In the genomic region with DNA sequence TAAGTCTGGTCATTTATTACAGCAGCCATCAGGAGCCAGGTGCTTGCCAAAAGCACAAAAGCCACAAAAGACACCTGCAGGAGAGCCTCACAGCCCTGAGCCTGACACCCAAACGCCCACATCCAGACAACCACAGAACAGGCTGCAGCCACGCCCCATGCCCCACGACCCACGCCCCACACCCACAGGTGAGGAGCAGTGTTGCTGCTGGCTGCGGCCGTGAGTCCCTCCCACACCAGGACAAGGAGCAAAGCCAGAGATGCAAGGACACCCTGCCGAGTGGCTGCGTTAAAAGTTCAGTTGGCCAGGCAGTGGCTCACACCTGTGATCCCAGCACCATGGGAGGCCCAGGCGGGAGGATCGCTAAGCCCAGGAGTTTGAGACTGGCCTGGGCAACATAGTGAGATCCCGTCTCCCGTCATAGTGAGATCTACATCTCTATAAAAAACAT, we compare ENCODE assay signal across 23 cellular contexts. TPM values are rescaled to one million over a fixed set of nuclear protein-coding genes. Genes with fewer than 3 reads are reported as not detected.
DNase-seq lines count a peak whose midpoint lies in the region; ATAC-seq, FAIRE-seq and TF ChIP-seq lines count a peak whose summit lies in the region.
"Had no signal": no experiment of that assay in that cellular context is flagged by ENCODE, and none has a peak within 500 bp of the region (broad histone marks: within the 10 kb centered on the region; RNA-seq: fewer than 3 reads in every experiment).

No MANE protein-coding gene starts in this region.

- no peak for TF ChIP-seq RAD21 in K562 (CRISPR knock-in tag; conservative IDR thresholded peaks at IDR 0.05 in 1 of 2, IDR thresholded peaks at IDR 0.05 in 1 of 2)

- intact Hi-C loops in OCI-LY7 (cut with micrococcal nuclease; ENCODE audit: unreplicated experiment), result no loop called here
- intact Hi-C loops in K562 (cut with micrococcal nuclease), result loop anchor here (10.0 kb wide), 2 partner anchors 78 to 192 kb away; a partner anchor contains a TSS
- intact Hi-C loops in esophagus muscularis mucosa (cut with DNase I), result no loop called here

- H3K4me1 ChIP-seq in BLaER1 treated with 17β-estradiol and CSF1 and Interleukin-3, amounts not matched to agents 10 nM and 100 nM, result peaks cover 14 to 65% (median 52%) of the 10 kb centered on the region in 10 experiments
- peaks cover 26% of the 10 kb centered on the region for H3K4me1 ChIP-seq in OCI-LY7 (ENCODE audit: insufficient read depth, low read length, poor library complexity, severe bottlenecking)
- H3K4me1 ChIP-seq in K562 (replicated peaks in 1 of 2; ENCODE audit: control insufficient read depth in 2 of 2, insufficient read depth in 2 of 2, low read length in 2 of 2), result peaks cover 5 to 25% of the 10 kb centered on the region in 2 experiments; a peak in 4 of 5 replicates
- peaks cover 0 to 17% (median 10%) of the 10 kb centered on the region in 4 donors for H3K4me1 ChIP-seq in esophagus muscularis mucosa
- H3K4me1 ChIP-seq in hepatocyte (ENCODE audit: insufficient read depth), result no peaks in the 10 kb centered on the region
- H3K4me1 ChIP-seq: upper lobe of right lung had no signal

- H2AFZ ChIP-seq in OCI-LY7 (ENCODE audit: low read length), result no peak overlapping the region
- H2AFZ ChIP-seq in K562 (ENCODE audit: low read depth, low read length), result no peak overlapping the region
- no peak overlapping the region for H2AFZ ChIP-seq in hepatocyte
- H2AFZ ChIP-seq: GM23248 had no signal

- H3K9me3 ChIP-seq in BLaER1 treated with 17β-estradiol and CSF1 and Interleukin-3, amounts not matched to agents 10 nM and 100 nM (replicated peaks in 1 of 11), result peaks cover 0 to 2% (median 0%) of the 10 kb centered on the region in 11 experiments; a peak in 2 of 22 replicates
- H3K9me3 ChIP-seq in OCI-LY7 (ENCODE audit: low read length), result no peaks in the 10 kb centered on the region
- H3K9me3 ChIP-seq in K562 (replicated peaks; ENCODE audit: control insufficient read depth, insufficient read depth, low read depth, low read length), result no peaks in the 10 kb centered on the region
- H3K9me3 ChIP-seq in esophagus muscularis mucosa, result no peaks in the 10 kb centered on the region
- H3K9me3 ChIP-seq in hepatocyte (ENCODE audit: low read depth), result no peaks in the 10 kb centered on the region
- H3K9me3 ChIP-seq: A549, heart left ventricle, ovary, right atrium auricular region, upper lobe of right lung had no signal

- H3K36me3 ChIP-seq in BLaER1 treated with 17β-estradiol and CSF1 and Interleukin-3, amounts not matched to agents 10 nM and 100 nM, result peaks cover 0 to 6% (median 0%) of the 10 kb centered on the region in 11 experiments; a peak in 2 of 22 replicates
- H3K36me3 ChIP-seq in OCI-LY7 (ENCODE audit: insufficient read depth, low read length), result no peaks in the 10 kb centered on the region
- H3K36me3 ChIP-seq in K562 (ENCODE audit: control insufficient read depth, insufficient read depth, low read length), result no peaks in the 10 kb centered on the region
- peaks cover 0 to 28% (median 2%) of the 10 kb centered on the region in 4 donors for H3K36me3 ChIP-seq in esophagus muscularis mucosa
- H3K36me3 ChIP-seq in hepatocyte (replicated peaks; ENCODE audit: insufficient read depth, low read depth), result no peaks in the 10 kb centered on the region
- H3K36me3 ChIP-seq: ovary, right atrium auricular region, upper lobe of right lung had no signal

- ATAC-seq in K562, result no peak
- ATAC-seq: A549, heart left ventricle, left lobe of liver, upper lobe of right lung had no signal

- H3K27ac ChIP-seq in BLaER1 treated with 17β-estradiol and CSF1 and Interleukin-3, amounts not matched to agents 10 nM and 100 nM, result no peak overlapping the region
- no peak overlapping the region for H3K27ac ChIP-seq in OCI-LY7 (ENCODE audit: low read depth, low read length, poor library complexity, severe bottlenecking)
- H3K27ac ChIP-seq in K562 (ENCODE audit: extremely low read depth, low read depth, low read length), result no peak overlapping the region
- no peak overlapping the region for H3K27ac ChIP-seq in esophagus muscularis mucosa (replicated peaks in 1 of 4)
- H3K27ac ChIP-seq in hepatocyte, result no peak overlapping the region
- H3K27ac ChIP-seq: A549, GM23248, heart left ventricle, HL-60, ovary, right atrium auricular region, upper lobe of right lung had no signal

- H3K9ac ChIP-seq in BLaER1 treated with 17β-estradiol and CSF1 and Interleukin-3, amounts not matched to agents 10 nM and 100 nM, result no peak overlapping the region
- 0 out of 4 replicates have a peak overlapping the region, but pooled peaks of 1 of the 2 experiments have one; percentile 45 for H3K9ac ChIP-seq in K562 (ENCODE audit: insufficient read depth in 1 of 2, low read depth in 2 of 2, low read length in 2 of 2)
- H3K9ac ChIP-seq: GM23248 had no signal

- no TSS peak for BruUV-seq in OCI-LY7 (replicated peaks; lab: Mats Ljungman, UMichigan)
- no TSS peak for BruUV-seq in K562 (replicated peaks; lab: Mats Ljungman, UMichigan)

- POLR2A ChIA-PET in OCI-LY7 (lab: Charles Lee) (no interaction called here), K562 (lab: Yijun Ruan, JAX) (no interaction called here)

- H3K9me2 ChIP-seq in OCI-LY7 (ENCODE audit: insufficient read depth, low read length) (no peaks in the 10 kb centered on the region), hepatocyte (replicated peaks; ENCODE audit: insufficient read depth) (no peaks in the 10 kb centered on the region)

- in situ Hi-C loops in K562 (cut with MboI), result no loop called here

- no peak overlapping the region for H3K4me3 ChIP-seq in BLaER1 treated with 17β-estradiol and CSF1 and Interleukin-3, amounts not matched to agents 10 nM and 100 nM
- H3K4me3 ChIP-seq in OCI-LY7 (ENCODE audit: low read depth, low read length, poor library complexity, severe bottlenecking), result no peak overlapping the region
- H3K4me3 ChIP-seq in K562, result no peak overlapping the region
- H3K4me3 ChIP-seq in esophagus muscularis mucosa, result no peak overlapping the region
- H3K4me3 ChIP-seq in hepatocyte, result no peak overlapping the region
- H3K4me3 ChIP-seq: A549, GM23248, heart left ventricle, ovary, right atrium auricular region, upper lobe of right lung had no signal

- TF ChIP-seq CTCF in OCI-LY7 (conservative IDR thresholded peaks at IDR 0.05; ENCODE audit: low read length) (no peak), K562 (IDR thresholded peaks at IDR 0.05 in 2 of 3, conservative IDR thresholded peaks at IDR 0.05 in 1 of 3; ENCODE audit: insufficient read depth in 2 of 3, low read depth in 1 of 3, low read length in 3 of 3) (no peak), esophagus muscularis mucosa (IDR thresholded peaks at IDR 0.05) (no peak), hepatocyte (IDR thresholded peaks at IDR 0.05; ENCODE audit: poor library complexity) (no peak)

- peak; percentile 20 to 48 for DNase-seq in activated CD4-positive, alpha-beta T cell treated with anti-CD3 and anti-CD28 coated beads for 4 hours
- no peak for DNase-seq in activated CD4-positive, alpha-beta T cell treated with anti-CD3 and anti-CD28 coated beads for 1 hour
- DNase-seq in OCI-LY7 (ENCODE audit: low spot score) (peak; percentile 22), K562 (ENCODE audit: extremely low read depth in 1 of 4, low spot score in 3 of 4) (no peak), esophagus muscularis mucosa (ENCODE audit: extremely low spot score) (no peak), hepatocyte (ENCODE audit: low spot score) (no peak)
- DNase-seq in NK-92 treated with Interleukin-12 subunit alpha and Interleukin-12 subunit beta, amount 100 ng/mL, for 24 hours (lab: John Stamatoyannopoulos, UW), result no peak
- DNase-seq: cerebellar nuclear complex, GM23248, natural killer cell, NCI-H2171 treated with DMSO at 0.1 percent for 48 hours, NCI-H526 treated with DMSO at 0.1 percent for 48 hours, ovary, SIG-M5, substantia nigra, upper lobe of right lung had no signal

- H3K79me2 ChIP-seq in OCI-LY7 (ENCODE audit: insufficient read depth, low read depth, low read length), result no peaks in the 10 kb centered on the region
- H3K79me2 ChIP-seq in K562 (ENCODE audit: control insufficient read depth, insufficient read depth, low read length), result no peaks in the 10 kb centered on the region
- no peaks in the 10 kb centered on the region for H3K79me2 ChIP-seq in hepatocyte

- 36% methylated on average over 12 of the region's 12 CpGs for WGBS in K562 (ENCODE audit: insufficient coverage, low coverage, missing lambda C conversion rate)
- WGBS in esophagus muscularis mucosa, result 83% methylated on average over 6 of the region's 12 CpGs
- WGBS in hepatocyte (ENCODE audit: low lambda C conversion rate, missing lambda C conversion rate), result 92% methylated on average over 12 of the region's 12 CpGs

- TF ChIP-seq POLR2A in K562 (conservative IDR thresholded peaks at IDR 0.05) (no peak), esophagus muscularis mucosa (IDR thresholded peaks at IDR 0.05; ENCODE audit: low read depth) (no peak)

- peak overlapping the region in 7 of 11 experiments; percentile 4 to 62 (median 24); a peak in 9 of 22 replicates for H3K4me2 ChIP-seq in BLaER1 treated with 17β-estradiol and CSF1 and Interleukin-3, amounts not matched to agents 10 nM and 100 nM
- H3K4me2 ChIP-seq in OCI-LY7 (ENCODE audit: low read length) (no peak overlapping the region; the same call in 1 of the 2 replicates), K562 (ENCODE audit: insufficient read depth, low read length) (no peak overlapping the region), hepatocyte (no peak overlapping the region)
- H3K4me2 ChIP-seq: A549 had no signal

- H4K20me1 ChIP-seq in BLaER1 treated with 17β-estradiol and CSF1 and Interleukin-3, amounts not matched to agents 10 nM and 100 nM, result peaks cover 0 to 70% (median 0%) of the 10 kb centered on the region in 11 experiments; a peak in 4 of 22 replicates
- H4K20me1 ChIP-seq in OCI-LY7 (ENCODE audit: insufficient read depth, low read length) (no peaks in the 10 kb centered on the region), K562 (replicated peaks; ENCODE audit: control insufficient read depth, insufficient read depth, low read length) (no peaks in the 10 kb centered on the region), hepatocyte (ENCODE audit: insufficient read depth, poor library complexity, severe bottlenecking) (no peaks in the 10 kb centered on the region)

- no peaks in the 10 kb centered on the region for H3K9me1 ChIP-seq in K562 (ENCODE audit: control insufficient read depth, insufficient read depth, low read length)

- no peak for FAIRE-seq in K562 (lab: Jason Lieb, UNC)
- FAIRE-seq: A549, GM19239 had no signal

- CTCF ChIA-PET in OCI-LY7 (lab: Charles Lee; ENCODE audit: unreplicated experiment) (no interaction called here), K562 (lab: Yijun Ruan, JAX; ENCODE audit: low intra/inter-chr PET ratio) (no interaction called here)

- TF ChIP-seq EP300 in K562 (IDR thresholded peaks at IDR 0.05; ENCODE audit: low read length) (no peak), esophagus muscularis mucosa (IDR thresholded peaks at IDR 0.05) (no peak)

- no peaks in the 10 kb centered on the region for H3K27me3 ChIP-seq in BLaER1 treated with 17β-estradiol and CSF1 and Interleukin-3, amounts not matched to agents 10 nM and 100 nM
- H3K27me3 ChIP-seq in K562 (ENCODE audit: control insufficient read depth in 2 of 2, insufficient read depth in 2 of 2, low read length in 2 of 2) (no peaks in the 10 kb centered on the region), esophagus muscularis mucosa (no peaks in the 10 kb centered on the region), hepatocyte (no peaks in the 10 kb centered on the region)
- H3K27me3 ChIP-seq: heart left ventricle, ovary, right atrium auricular region, upper lobe of right lung had no signal

RNA-seq across cellular contexts. Expression of a gene that starts 43.0 kb away (rescaled TPM):
- total RNA-seq in OCI-LY7 (2014; rRNA removed; shearing (Covaris generic)), result 69.8 and 77.9 TPM in 2 replicates
- total RNA-seq in OCI-LY7 (2022) (110 and 113 TPM in 2 replicates), K562 (2014; rRNA removed) (62.7 and 92.2 TPM in 2 replicates), K562 (2014; rRNA removed; fragmentation: Illumina TruSeq; extraction: Trizol) (8.2 and 8.3 TPM in 2 replicates), K562 (2015; rRNA removed; fragmentation: Illumina TruSeq; extraction: Trizol) (26.5 and 28.3 TPM in 2 replicates), K562 (2021) (97.3 and 104 TPM in 2 replicates), esophagus muscularis mucosa (10 to 100 TPM; 41.4 to 67.1 (median 52.7) TPM), hepatocyte (43.9 and 59.4 TPM in 2 replicates)
- total RNA-seq in K562 (2011; cell fraction: chromatin; rRNA removed; ENCODE audit: low replicate concordance), result 22.0 and 60.9 TPM in 2 replicates
- 104 and 105 TPM in 2 replicates for total RNA-seq in K562 (2011; cell fraction: nucleolus; rRNA removed)
- 35.7 and 41.6 TPM in 2 replicates for total RNA-seq in K562 (2011; cell fraction: nucleoplasm; rRNA removed)
- polyA plus RNA-seq in K562 (2011; rRNA removed) (29.5 and 48.0 TPM in 2 replicates), K562 (2014; fragmentation: Illumina TruSeq; extraction: Trizol) (10.3 and 24.9 TPM in 2 replicates), K562 (2014; fragmentation: Nextera tagmentation; extraction: Ambion mirVana) (1 to 10 TPM in 1 of 2 experiments, under 1 TPM in 1; 0.34 to 1.1 TPM), K562 (2014; rRNA removed) (62.6 and 84.4 TPM in 2 replicates), hepatocyte (50.4 and 53.6 TPM in 2 replicates)
- polyA plus RNA-seq in K562 (2011; cell fraction: cytosol; rRNA removed), result 27.4 and 73.4 TPM in 2 replicates
- polyA plus RNA-seq in K562 (2011; cell fraction: nucleus; rRNA removed), result 238 and 316 TPM in 2 replicates
- 65.5 and 70.1 TPM in 2 replicates for polyA plus RNA-seq in K562 (2012)
- 1.6 and 4.4 TPM in 2 replicates for polyA minus RNA-seq in K562 (2011; rRNA and poly(A)+ RNA removed)
- 14.8 and 20.6 TPM in 2 replicates for polyA minus RNA-seq in K562 (2011; cell fraction: cytosol; rRNA and poly(A)+ RNA removed)
- 47.3 and 53.0 TPM in 2 replicates for polyA minus RNA-seq in K562 (2011; cell fraction: nucleus; rRNA and poly(A)+ RNA removed)

RNA-seq across cellular contexts. Expression of a gene that starts 46.1 kb away (rescaled TPM):
- total RNA-seq in OCI-LY7 (2014; rRNA removed; shearing (Covaris generic)), result 66.3 and 76.4 TPM in 2 replicates
- total RNA-seq in OCI-LY7 (2022) (67.9 and 75.6 TPM in 2 replicates), K562 (2014; rRNA removed) (9.5 and 12.7 TPM in 2 replicates), K562 (2014; rRNA removed; fragmentation: Illumina TruSeq; extraction: Trizol) (0.11 and 0.32 TPM in 2 replicates), K562 (2015; rRNA removed; fragmentation: Illumina TruSeq; extraction: Trizol) (2.7 and 2.8 TPM in 2 replicates), K562 (2021) (9.3 and 10.2 TPM in 2 replicates), esophagus muscularis mucosa (10 to 100 TPM in 2 of 4 donors, 1 to 10 TPM in 2; 9.4 to 15.4 (median 10.9) TPM), hepatocyte (6.6 and 11.7 TPM in 2 replicates)
- 6.7 and 27.9 TPM in 2 replicates for total RNA-seq in K562 (2011; cell fraction: chromatin; rRNA removed; ENCODE audit: low replicate concordance)
- 29.6 and 36.2 TPM in 2 replicates for total RNA-seq in K562 (2011; cell fraction: nucleolus; rRNA removed)
- 12.0 and 12.1 TPM in 2 replicates for total RNA-seq in K562 (2011; cell fraction: nucleoplasm; rRNA removed)
- polyA plus RNA-seq in K562 (2011; rRNA removed) (1.5 and 3.9 TPM in 2 replicates), K562 (2014; fragmentation: Illumina TruSeq; extraction: Trizol) (0.83 and 2.3 TPM in 2 replicates), K562 (2014; fragmentation: Nextera tagmentation; extraction: Ambion mirVana) (not detected), K562 (2014; rRNA removed) (17.1 and 20.2 TPM in 2 replicates), hepatocyte (20.2 and 20.7 TPM in 2 replicates)
- 4.5 and 15.8 TPM in 2 replicates for polyA plus RNA-seq in K562 (2011; cell fraction: cytosol; rRNA removed)
- 37.1 and 90.0 TPM in 2 replicates for polyA plus RNA-seq in K562 (2011; cell fraction: nucleus; rRNA removed)
- 5.5 and 10.7 TPM in 2 replicates for polyA plus RNA-seq in K562 (2012)
- 0.06 and 0.25 TPM in 2 replicates for polyA minus RNA-seq in K562 (2011; rRNA and poly(A)+ RNA removed)
- 1.2 and 1.5 TPM in 2 replicates for polyA minus RNA-seq in K562 (2011; cell fraction: cytosol; rRNA and poly(A)+ RNA removed)
- polyA minus RNA-seq in K562 (2011; cell fraction: nucleus; rRNA and poly(A)+ RNA removed), result 4.7 and 7.7 TPM in 2 replicates

RNA-seq across cellular contexts. Expression of a gene that starts 48.5 kb away (rescaled TPM):
- 0.57 and 1.3 TPM in 2 replicates for total RNA-seq in OCI-LY7 (2014; rRNA removed; shearing (Covaris generic))
- total RNA-seq in OCI-LY7 (2022), result 0.67 and 1.1 TPM in 2 replicates
- 6.4 and 23.8 TPM in 2 replicates for total RNA-seq in K562 (2011; cell fraction: chromatin; rRNA removed; ENCODE audit: low replicate concordance)
- total RNA-seq in K562 (2011; cell fraction: nucleolus; rRNA removed), result 8.2 and 11.0 TPM in 2 replicates
- 6.0 and 7.5 TPM in 2 replicates for total RNA-seq in K562 (2011; cell fraction: nucleoplasm; rRNA removed)
- total RNA-seq in K562 (2014; rRNA removed), result 2.2 and 2.6 TPM in 2 replicates
- total RNA-seq in K562 (2014; rRNA removed; fragmentation: Illumina TruSeq; extraction: Trizol), result 0.38 and 0.40 TPM in 2 replicates
- 2.3 TPM in 2 replicates for total RNA-seq in K562 (2015; rRNA removed; fragmentation: Illumina TruSeq; extraction: Trizol)
- total RNA-seq in K562 (2021), result 4.1 and 4.6 TPM in 2 replicates
- 1.1 and 1.7 TPM in 2 replicates for polyA plus RNA-seq in K562 (2011; rRNA removed)
- 1.7 and 3.0 TPM in 2 replicates for polyA plus RNA-seq in K562 (2011; cell fraction: cytosol; rRNA removed)
- polyA plus RNA-seq in K562 (2011; cell fraction: nucleus; rRNA removed), result 4.8 and 8.1 TPM in 2 replicates
- 2.3 and 3.0 TPM in 2 replicates for polyA plus RNA-seq in K562 (2012)
- 0.39 and 1.1 TPM in 2 replicates for polyA plus RNA-seq in K562 (2014; fragmentation: Illumina TruSeq; extraction: Trizol)
- polyA plus RNA-seq in K562 (2014; fragmentation: Nextera tagmentation; extraction: Ambion mirVana), result under 1 TPM; 0.29 to 0.58 TPM
- polyA plus RNA-seq in K562 (2014; rRNA removed), result 1.3 and 2.0 TPM in 2 replicates
- polyA minus RNA-seq in K562 (2011; rRNA and poly(A)+ RNA removed), result 13.0 and 13.5 TPM in 2 replicates
- 14.3 and 18.7 TPM in 2 replicates for polyA minus RNA-seq in K562 (2011; cell fraction: cytosol; rRNA and poly(A)+ RNA removed)
- polyA minus RNA-seq in K562 (2011; cell fraction: nucleus; rRNA and poly(A)+ RNA removed), result 4.2 and 5.1 TPM in 2 replicates
- total RNA-seq in esophagus muscularis mucosa, result 10 to 100 TPM in 3 of 4 donors, 1 to 10 TPM in 1; 9.6 to 22.8 (median 13.8) TPM
- 4.0 and 5.2 TPM in 2 replicates for total RNA-seq in hepatocyte
- polyA plus RNA-seq in hepatocyte, result 2.0 and 3.2 TPM in 2 replicates

Comparison
In these comparisons a context has a peak if more than half of its experiments do, and no peak if none do; other contexts are left out.
1. DNase-seq: peak in activated CD4-positive, alpha-beta T cell treated with anti-CD3 and anti-CD28 coated beads for 4 hours (2 of 2) and OCI-LY7 (single experiment); none in activated CD4-positive, alpha-beta T cell treated with anti-CD3 and anti-CD28 coated beads for 1 hour (single experiment), K562 (0 of 4), NK-92 treated with Interleukin-12 subunit alpha and Interleukin-12 subunit beta, amount 100 ng/mL, for 24 hours (single experiment), esophagus muscularis mucosa (single experiment) and hepatocyte (single experiment).
2. H3K4me2 ChIP-seq: peak in BLaER1 treated with 17β-estradiol and CSF1 and Interleukin-3, amounts not matched to agents 10 nM and 100 nM (7 of 11); none in OCI-LY7 (single experiment), K562 (single experiment) and hepatocyte (single experiment).